ENCODE assay signal across 8 cellular contexts in the genomic region with DNA sequence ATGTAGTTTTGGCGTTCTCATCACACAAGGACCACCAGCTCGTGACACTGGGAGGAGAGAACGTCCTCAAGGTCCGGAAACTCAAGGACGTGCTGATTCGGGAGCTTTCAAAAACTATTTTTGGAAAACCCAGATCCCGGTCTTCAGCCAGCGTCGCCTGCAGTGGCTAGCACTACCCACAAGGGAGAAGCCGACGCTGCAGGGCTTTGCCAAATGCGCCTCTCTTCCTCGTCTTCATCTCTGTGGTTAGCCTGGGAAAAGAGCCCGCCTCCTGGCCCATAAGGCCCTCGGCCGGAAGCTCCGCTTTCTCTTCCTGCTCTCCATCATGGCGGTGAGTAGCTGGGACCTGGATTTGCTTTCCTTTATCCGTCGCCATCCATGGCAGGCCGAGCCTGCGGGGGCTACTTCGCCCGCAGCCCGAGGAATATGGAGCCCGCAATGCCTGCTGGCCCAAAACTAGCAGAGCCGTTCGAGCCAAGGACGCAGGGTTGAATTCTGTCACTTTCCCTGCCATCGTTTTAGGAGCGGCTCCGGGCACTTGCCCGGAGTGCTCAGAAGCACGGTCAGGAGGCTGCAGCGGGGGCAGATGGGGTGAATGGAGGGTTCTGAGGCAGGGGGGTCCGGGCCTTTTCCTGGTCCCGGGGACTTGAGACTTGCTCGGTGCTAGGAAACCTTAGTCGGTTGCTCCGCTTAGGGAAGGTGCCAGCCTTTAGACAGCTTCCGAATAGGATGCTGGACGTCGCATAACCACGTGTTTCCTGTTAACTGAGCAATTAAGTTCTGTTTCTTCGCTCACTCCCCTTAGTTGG. TPM values are rescaled to one million over a fixed set of nuclear protein-coding genes. Genes with fewer than 3 reads are reported as not detected.
DNase-seq lines count a peak whose midpoint lies in the region; ATAC-seq and TF ChIP-seq lines count a peak whose summit lies in the region.

Gene RPL11, plus strand, starts transcription at position 308 of the 809 bp plus-strand sequence. Its CDS starts 18 bp downstream, at position 326.

- H3K27me3 Mint-ChIP-seq in HFFc6 (ENCODE audit: insufficient read depth), result peaks cover 4% of the 10 kb centered on the region
- no peaks in the 10 kb centered on the region for H3K27me3 Mint-ChIP-seq in activated naive CD4-positive, alpha-beta T cell treated with anti-CD3 and anti-CD28 coated beads, Interleukin-2, amount 50 U/mL, for 24 hours

- peak; percentile 95 for TF ChIP-seq POLR2A in NB4 (IDR thresholded peaks at IDR 0.05; ENCODE audit: extremely low read depth, insufficient read length)

- TF ChIP-seq CTCF in HFFc6 (IDR thresholded peaks at IDR 0.05) (peak; percentile 79), NB4 (IDR thresholded peaks at IDR 0.05; ENCODE audit: low read depth, low read length) (peak; percentile 70)

- DNase-seq in GM04504 (ENCODE audit: low read depth), result peak; percentile 92
- peak; percentile 96 for DNase-seq in HFFc6
- DNase-seq in NB4 (ENCODE audit: low read depth), result peak; percentile 95
- peak; percentile 94 for DNase-seq in globus pallidus (ENCODE audit: low spot score)
- DNase-seq in occipital lobe (lab: John Stamatoyannopoulos, UW), result peak; percentile 90

- peak within 1 kb of the TSS; percentile 98 for H3K4me3 Mint-ChIP-seq in HFFc6
- peak within 1 kb of the TSS; percentile 91 for H3K4me3 Mint-ChIP-seq in activated naive CD4-positive, alpha-beta T cell treated with anti-CD3 and anti-CD28 coated beads, Interleukin-2, amount 50 U/mL, for 24 hours

- peak; percentile 99 for ATAC-seq in SK-N-SH treated with all-trans-retinoic acid at 6 μM for 48 hours

- H3K4me1 Mint-ChIP-seq in HFFc6 (ENCODE audit: low read depth), result peaks cover 44% of the 10 kb centered on the region
- peaks cover 43% of the 10 kb centered on the region for H3K4me1 Mint-ChIP-seq in activated naive CD4-positive, alpha-beta T cell treated with anti-CD3 and anti-CD28 coated beads, Interleukin-2, amount 50 U/mL, for 24 hours

- peaks cover 49% of the 10 kb centered on the region for H3K36me3 Mint-ChIP-seq in HFFc6 (ENCODE audit: low read depth)
- peaks cover 46% of the 10 kb centered on the region for H3K36me3 Mint-ChIP-seq in activated naive CD4-positive, alpha-beta T cell treated with anti-CD3 and anti-CD28 coated beads, Interleukin-2, amount 50 U/mL, for 24 hours

- H3K27ac Mint-ChIP-seq in HFFc6, result peak within 1 kb of the TSS; percentile 97
- peak within 1 kb of the TSS; percentile 96 for H3K27ac Mint-ChIP-seq in activated naive CD4-positive, alpha-beta T cell treated with anti-CD3 and anti-CD28 coated beads, Interleukin-2, amount 50 U/mL, for 24 hours

- peak within 1 kb of the TSS; percentile 98 for H3K4me3 ChIP-seq in NB4 (ENCODE audit: low read depth, low read length)

- H3K27ac ChIP-seq in temporal lobe (ENCODE audit: low read depth, low read length), result peak within 1 kb of the TSS; percentile 82

- H3K9me3 Mint-ChIP-seq in HFFc6, result no peaks in the 10 kb centered on the region
- H3K9me3 Mint-ChIP-seq in activated naive CD4-positive, alpha-beta T cell treated with anti-CD3 and anti-CD28 coated beads, Interleukin-2, amount 50 U/mL, for 24 hours, result no peaks in the 10 kb centered on the region

TF ChIP-seq in SK-N-SH treated with all-trans-retinoic acid at 6 μM for 48 hours, 23 proteins besides CTCF, POLR2A, EP300 and RAD21:
- TF ChIP-seq ZC3H10 (CRISPR knock-in tag; IDR thresholded peaks at IDR 0.05) (no peak), ZFP3 (CRISPR knock-in tag; IDR thresholded peaks at IDR 0.05) (0 out of 2 replicates have a peak, but pooled peaks have one; percentile 43), ZNF565 (CRISPR knock-in tag; conservative IDR thresholded peaks at IDR 0.05; ENCODE audit: low read depth) (peak; percentile 57; the same call in 1 of the 2 replicates)
TF ChIP-seq in SK-N-SH treated with all-trans-retinoic acid at 6 μM for 48 hours: peak in this region for 2.

RNA-seq across cellular contexts. Expression of gene RPL11, which starts in this region (rescaled TPM):
- 1,000 to 10,000 TPM in 3 of 6 experiments, 100 to 1,000 TPM in 3; 866 to 1,109 (median 1,001) TPM for total RNA-seq in HFFc6 (2021; fragmentation: NEBNext Ultra II Directional; extraction: Animal tissue kit (Norgen Biotek cat#: 25700))
- 852 TPM for total RNA-seq in occipital lobe
- total RNA-seq in temporal lobe, result 756 TPM

Comparison
In these comparisons a context has a peak if more than half of its experiments do, and no peak if none do; other contexts are left out.
1. Peak in every context shown above with its lines: DNase-seq, ATAC-seq, H3K4me3 ChIP-seq and H3K27ac ChIP-seq.